Comparison of ENCODE assay signal across 3 cellular contexts in the genomic region with DNA sequence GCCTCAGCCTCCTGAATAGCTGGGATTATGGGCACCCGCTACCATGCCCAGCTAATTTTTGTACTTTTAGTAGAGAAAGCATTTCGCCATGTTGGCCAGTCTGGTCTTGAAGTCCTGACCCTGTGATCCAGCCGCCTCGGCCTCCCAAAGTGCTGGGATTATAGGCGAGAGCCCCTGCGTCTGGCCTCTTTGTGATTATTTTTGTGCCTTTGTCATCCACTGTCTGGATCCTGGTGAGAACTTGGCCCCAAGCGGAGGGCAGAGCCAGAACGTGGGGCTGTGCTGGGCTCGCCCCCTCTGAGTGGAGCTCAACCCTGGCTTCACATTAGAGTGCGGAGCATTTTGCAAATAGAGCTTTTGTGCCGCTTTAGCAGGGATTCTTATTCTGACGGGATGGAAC. TPM values are rescaled to one million over a fixed set of nuclear protein-coding genes. Genes with fewer than 3 reads are reported as not detected.
"Had no signal": no experiment of that assay in that cellular context is flagged by ENCODE, and none has a peak within 500 bp of the region (broad histone marks: within the 10 kb centered on the region; RNA-seq: fewer than 3 reads in every experiment).

No MANE protein-coding gene starts in this region.

RNA-seq across cellular contexts. Expression of a gene that starts 47.6 kb away (rescaled TPM):
- total RNA-seq: OCI-LY7, PC-3, PC-9 had no signal
